Comparison of ENCODE assay signal across 12 cellular contexts in genomic region chr16:71413341-71413740, GRCh38. TPM values are rescaled to one million over a fixed set of nuclear protein-coding genes. Genes with fewer than 3 reads are reported as not detected.
A peak's percentile ranks its signal among the peaks of the same experiment; 100 is the strongest.
DNase-seq lines count a peak whose midpoint lies in the region; ATAC-seq and TF ChIP-seq lines count a peak whose summit lies in the region.
"Had no signal": no experiment of that assay in that cellular context is flagged by ENCODE, and none has a peak within 500 bp of the region (broad histone marks: within the 10 kb centered on the region; RNA-seq: fewer than 3 reads in every experiment).

No MANE protein-coding gene starts in this region.

- no peaks in the 10 kb centered on the region for H3K79me2 ChIP-seq in Loucy (ENCODE audit: insufficient read depth, low read length)

- no peaks in the 10 kb centered on the region for H3K27me3 ChIP-seq in BLaER1
- no peaks in the 10 kb centered on the region for H3K27me3 ChIP-seq in Loucy (ENCODE audit: insufficient read depth, low read length, poor library complexity, severe bottlenecking)
- H3K27me3 ChIP-seq in foreskin keratinocyte, result peaks cover 4% of the 10 kb centered on the region

- H3K36me3 ChIP-seq in BLaER1 (no peaks in the 10 kb centered on the region), Loucy (ENCODE audit: insufficient read depth, low read length) (no peaks in the 10 kb centered on the region)
- H3K36me3 ChIP-seq: BLaER1 treated with 17β-estradiol and CSF1 and Interleukin-3, amounts not matched to agents 10 nM and 100 nM had no signal

- H3K27ac ChIP-seq in BLaER1 (no peak overlapping the region), foreskin keratinocyte (no peak overlapping the region)
- H3K27ac ChIP-seq: BLaER1 treated with 17β-estradiol and CSF1 and Interleukin-3, amounts not matched to agents 10 nM and 100 nM had no signal

- H3F3A ChIP-seq in Loucy (ENCODE audit: low read depth), result no peaks in the 10 kb centered on the region

- no peaks in the 10 kb centered on the region for H3K9me2 ChIP-seq in Loucy (replicated peaks; ENCODE audit: low read depth, low read length)

- H2AFZ ChIP-seq in Loucy (ENCODE audit: low read length), result peak overlapping the region; percentile 22; the same call in 1 of the 2 replicates

- H3K4me3 ChIP-seq in BLaER1, result no peak overlapping the region
- H3K4me3 ChIP-seq in Loucy (ENCODE audit: low read length, poor library complexity, severe bottlenecking), result no peak overlapping the region
- H3K4me3 ChIP-seq: BLaER1 treated with 17β-estradiol and CSF1 and Interleukin-3, amounts not matched to agents 10 nM and 100 nM had no signal

- intact Hi-C loops in posterior vena cava (cut with DNase I), result loop anchor here (5.0 to 10.0 kb wide), 2 partner anchors 89 to 201 kb away; no protein-coding TSS in a partner anchor

- TF ChIP-seq CTCF in Loucy (conservative IDR thresholded peaks at IDR 0.05; ENCODE audit: low read length) (no peak), foreskin keratinocyte (conservative IDR thresholded peaks at IDR 0.05) (no peak)

- DNase-seq in mesenteric fat pad (ENCODE audit: low spot score) (peak; percentile 24), posterior vena cava (ENCODE audit: low spot score) (peak; percentile 50), foreskin keratinocyte (no peak), T-helper 9 cell (no peak)

- ATAC-seq in foreskin keratinocyte (no peak), HG02852 (IDR thresholded peaks at IDR 0.05; ENCODE audit: unreplicated experiment) (no peak)

- H3K4me1 ChIP-seq in BLaER1 (peaks cover 31% of the 10 kb centered on the region), Loucy (ENCODE audit: insufficient read depth, low read length, poor library complexity, severe bottlenecking) (no peaks in the 10 kb centered on the region), foreskin keratinocyte (no peaks in the 10 kb centered on the region)

- H4K20me1 ChIP-seq in BLaER1, result no peaks in the 10 kb centered on the region
- no peaks in the 10 kb centered on the region for H4K20me1 ChIP-seq in Loucy (ENCODE audit: insufficient read depth, low read length, poor library complexity, severe bottlenecking)

- H3K4me2 ChIP-seq in BLaER1 (peak overlapping the region; percentile 55; the same call in 1 of the 2 replicates), Loucy (ENCODE audit: low read depth, low read length, poor library complexity, severe bottlenecking) (no peak overlapping the region)

- H3K9ac ChIP-seq in BLaER1, result no peak overlapping the region
- no peak overlapping the region for H3K9ac ChIP-seq in Loucy (ENCODE audit: low read depth, low read length, poor library complexity, severe bottlenecking)
- H3K9ac ChIP-seq: BLaER1 treated with 17β-estradiol and CSF1 and Interleukin-3, amounts not matched to agents 10 nM and 100 nM had no signal

- H3K9me3 ChIP-seq in BLaER1, result no peaks in the 10 kb centered on the region
- H3K9me3 ChIP-seq in Loucy (ENCODE audit: insufficient read depth, low read depth, low read length), result no peaks in the 10 kb centered on the region
- H3K9me3 ChIP-seq: BLaER1 treated with 17β-estradiol and CSF1 and Interleukin-3, amounts not matched to agents 10 nM and 100 nM had no signal

RNA-seq across cellular contexts. Expression of gene TLE7, which starts 28.5 kb away (rescaled TPM):
- total RNA-seq in mesenteric fat pad, result not detected
- total RNA-seq in posterior vena cava, result not detected
- total RNA-seq in foreskin keratinocyte, result not detected in 2 replicates
- polyA plus RNA-seq in foreskin keratinocyte, result not detected in 2 replicates
- total RNA-seq: Calu3; CD4-positive, CD25-positive, alpha-beta regulatory T cell; Daoy; H7 had no signal
- polyA plus RNA-seq: CD4-positive, CD25-positive, alpha-beta regulatory T cell had no signal

RNA-seq across cellular contexts. Expression of gene ZNF23, which starts 48.7 kb away (rescaled TPM):
- total RNA-seq in mesenteric fat pad (10.9 TPM), posterior vena cava (10 to 100 TPM in 1 of 2 donors, 1 to 10 TPM in 1; 10.0 to 10.5 TPM), foreskin keratinocyte (6.7 and 7.5 TPM in 2 replicates)
- 3.0 and 3.8 TPM in 2 replicates for polyA plus RNA-seq in foreskin keratinocyte

RNA-seq across cellular contexts. Expression of gene CALB2, which starts 54.8 kb away (rescaled TPM):
- 190 TPM for total RNA-seq in mesenteric fat pad
- total RNA-seq in posterior vena cava, result 1 to 10 TPM in 1 of 2 donors, under 1 TPM in 1; 0.62 to 1.2 TPM
- total RNA-seq in foreskin keratinocyte, result 0.07 TPM in 1 of 2 replicates, not detected in the other
- 0.09 TPM in 1 of 2 replicates, not detected in the other for polyA plus RNA-seq in foreskin keratinocyte
- total RNA-seq: CD4-positive, CD25-positive, alpha-beta regulatory T cell had no signal
- polyA plus RNA-seq: CD4-positive, CD25-positive, alpha-beta regulatory T cell had no signal

Comparison
In these comparisons a context has a peak if more than half of its experiments do, and no peak if none do; other contexts are left out.
1. DNase-seq: peak in mesenteric fat pad (single experiment) and posterior vena cava (single experiment); none in foreskin keratinocyte (0 of 2) and T-helper 9 cell (single experiment).
2. RNA of gene CALB2, which starts 54.8 kb away (total RNA-seq): 190 TPM in mesenteric fat pad (single experiment); 0.62 to 1.2 TPM in posterior vena cava and 0.07 TPM in foreskin keratinocyte; every median in the first group is over 10 times any median in the second.